36 cellular contexts compared by ENCODE assay signal in the genomic region with DNA sequence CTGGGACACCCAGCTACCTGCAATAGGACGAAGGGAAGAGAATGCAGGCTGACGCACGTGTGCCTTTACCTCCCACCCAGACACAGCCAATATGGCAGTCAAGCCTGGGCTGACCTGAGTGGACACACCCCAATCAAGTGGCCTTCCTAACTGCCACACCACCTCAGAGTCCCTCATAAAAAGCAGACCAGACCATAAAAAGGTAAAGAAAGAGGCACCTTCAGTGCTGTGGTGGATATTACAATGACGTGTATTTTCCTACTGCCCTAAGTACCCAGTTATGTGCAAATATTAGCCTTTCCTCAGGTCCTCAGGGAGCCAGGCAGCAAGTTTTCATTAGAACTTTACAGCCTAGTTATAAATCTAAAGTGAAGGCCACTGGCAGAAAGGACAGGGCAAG.
"Had no signal": no experiment of that assay in that cellular context is flagged by ENCODE, and none has a peak within 500 bp of the region (broad histone marks: within the 10 kb centered on the region; RNA-seq: fewer than 3 reads in every experiment).

No MANE protein-coding gene starts in this region.

- H3K27me3 ChIP-seq: ascending aorta, MG63, Peyer's patch had no signal

- H3K4me1 ChIP-seq: ascending aorta, Peyer's patch had no signal

- DNase-seq: activated B cell treated with CpG ODN at 0.5 μM for 24 hours; activated CD4-positive, alpha-beta memory T cell treated with anti-CD3 and anti-CD28 coated beads, Interleukin-2, amount 10 ng/mL, durations not matched to agents 7 days and 5 days; activated CD4-positive, alpha-beta T cell treated with anti-CD3 and anti-CD28 coated beads for 48 hours; activated CD4-positive, CD25-positive, alpha-beta regulatory T cell treated with anti-CD3 and anti-CD28 coated beads, Interleukin-2, amount 50 U/mL, for 72 hours; activated CD8-positive, alpha-beta memory T cell treated with anti-CD3 and anti-CD28 coated beads for 24 hours; activated CD8-positive, alpha-beta memory T cell treated with anti-CD3 and anti-CD28 coated beads, Interleukin-2, amount 10 ng/mL, durations not matched to agents 7 days and 5 days; activated CD8-positive, alpha-beta memory T cell treated with anti-CD3 and anti-CD28 coated beads, Interleukin-2, amount 50 U/mL, for 48 hours; activated effector memory CD4-positive, alpha-beta T cell treated with anti-CD3 and anti-CD28 coated beads, Interleukin-2, amount 50 U/mL, for 16 hours; activated naive CD4-positive, alpha-beta T cell; activated naive CD8-positive, alpha-beta T cell treated with anti-CD3 and anti-CD28 coated beads, Interleukin-2, amount 10 ng/mL, durations not matched to agents 7 days and 5 days; activated T-cell treated with anti-CD3 and anti-CD28 coated beads, Interleukin-2, amount 50 U/mL, for 48 hours; amygdala; Karpas-422; KBM-7; MG63; NCI-H1048; NCI-H1105 treated with DMSO at 0.1 percent for 48 hours; NCI-H1436; NCI-H1694; NCI-H1930; NCI-H2081 treated with DMSO at 0.1 percent for 48 hours; NCI-H226; NCI-H526 treated with DMSO at 0.1 percent for 48 hours; NK-92 treated with Interleukin-12 subunit alpha and Interleukin-12 subunit beta, amount 100 ng/mL, for 24 hours; PC-3; Peyer's patch; RPMI8226; SW 1271; T-helper 1 cell; T-helper 2 cell; T-helper 9 cell had no signal

- H3K4me3 Mint-ChIP-seq: activated B cell treated with CpG ODN at 0.5 μM for 24 hours; activated CD4-positive, alpha-beta memory T cell treated with anti-CD3 and anti-CD28 coated beads, Interleukin-2, amount 10 ng/mL, durations not matched to agents 7 days and 5 days; activated CD8-positive, alpha-beta memory T cell treated with anti-CD3 and anti-CD28 coated beads, Interleukin-2, amount 10 ng/mL, durations not matched to agents 7 days and 5 days; activated naive CD4-positive, alpha-beta T cell treated with anti-CD3 and anti-CD28 coated beads, Interleukin-2, amount 50 U/mL, for 24 hours; activated naive CD8-positive, alpha-beta T cell treated with anti-CD3 and anti-CD28 coated beads, Interleukin-2, amount 10 ng/mL, durations not matched to agents 7 days and 5 days; central memory CD8-positive, alpha-beta T cell had no signal

- H3K9me3 ChIP-seq: ascending aorta, MG63, Peyer's patch had no signal

- H3K9me3 Mint-ChIP-seq: activated B cell treated with CpG ODN at 0.5 μM for 24 hours; activated CD4-positive, alpha-beta memory T cell treated with anti-CD3 and anti-CD28 coated beads, Interleukin-2, amount 10 ng/mL, durations not matched to agents 7 days and 5 days; activated naive CD4-positive, alpha-beta T cell treated with anti-CD3 and anti-CD28 coated beads, Interleukin-2, amount 50 U/mL, for 24 hours; activated naive CD8-positive, alpha-beta T cell treated with anti-CD3 and anti-CD28 coated beads, Interleukin-2, amount 10 ng/mL, durations not matched to agents 7 days and 5 days; central memory CD8-positive, alpha-beta T cell had no signal

- H3K36me3 ChIP-seq: ascending aorta, cardiac muscle cell, MG63, Peyer's patch had no signal

- H3K4me1 Mint-ChIP-seq: activated B cell treated with CpG ODN at 0.5 μM for 24 hours; activated CD4-positive, alpha-beta memory T cell treated with anti-CD3 and anti-CD28 coated beads, Interleukin-2, amount 10 ng/mL, durations not matched to agents 7 days and 5 days; activated CD8-positive, alpha-beta memory T cell treated with anti-CD3 and anti-CD28 coated beads, Interleukin-2, amount 10 ng/mL, durations not matched to agents 7 days and 5 days; activated naive CD4-positive, alpha-beta T cell treated with anti-CD3 and anti-CD28 coated beads, Interleukin-2, amount 50 U/mL, for 24 hours; activated naive CD8-positive, alpha-beta T cell treated with anti-CD3 and anti-CD28 coated beads, Interleukin-2, amount 10 ng/mL, durations not matched to agents 7 days and 5 days; central memory CD8-positive, alpha-beta T cell had no signal

- H3K4me3 ChIP-seq: ascending aorta, cardiac muscle cell, MG63, Peyer's patch had no signal

- H3K36me3 Mint-ChIP-seq: activated CD8-positive, alpha-beta memory T cell treated with anti-CD3 and anti-CD28 coated beads, Interleukin-2, amount 10 ng/mL, durations not matched to agents 7 days and 5 days; activated naive CD4-positive, alpha-beta T cell treated with anti-CD3 and anti-CD28 coated beads, Interleukin-2, amount 50 U/mL, for 24 hours; activated naive CD8-positive, alpha-beta T cell treated with anti-CD3 and anti-CD28 coated beads, Interleukin-2, amount 10 ng/mL, durations not matched to agents 7 days and 5 days had no signal

- H3K27ac Mint-ChIP-seq: activated B cell treated with CpG ODN at 0.5 μM for 24 hours; activated CD4-positive, alpha-beta memory T cell treated with anti-CD3 and anti-CD28 coated beads, Interleukin-2, amount 10 ng/mL, durations not matched to agents 7 days and 5 days; activated CD8-positive, alpha-beta memory T cell treated with anti-CD3 and anti-CD28 coated beads, Interleukin-2, amount 10 ng/mL, durations not matched to agents 7 days and 5 days; activated naive CD4-positive, alpha-beta T cell treated with anti-CD3 and anti-CD28 coated beads, Interleukin-2, amount 50 U/mL, for 24 hours; activated naive CD8-positive, alpha-beta T cell treated with anti-CD3 and anti-CD28 coated beads, Interleukin-2, amount 10 ng/mL, durations not matched to agents 7 days and 5 days had no signal

- ATAC-seq: activated CD8-positive, alpha-beta memory T cell treated with anti-CD3 and anti-CD28 coated beads, Interleukin-2, amount 10 ng/mL, durations not matched to agents 7 days and 5 days; PC-3 had no signal

- H3K27ac ChIP-seq: ascending aorta, cardiac muscle cell, Peyer's patch, VCaP had no signal

- H3K27me3 Mint-ChIP-seq: activated CD4-positive, alpha-beta memory T cell treated with anti-CD3 and anti-CD28 coated beads, Interleukin-2, amount 10 ng/mL, durations not matched to agents 7 days and 5 days had no signal
